Comparison of ENCODE assay signal across 13 cellular contexts in the genomic region with DNA sequence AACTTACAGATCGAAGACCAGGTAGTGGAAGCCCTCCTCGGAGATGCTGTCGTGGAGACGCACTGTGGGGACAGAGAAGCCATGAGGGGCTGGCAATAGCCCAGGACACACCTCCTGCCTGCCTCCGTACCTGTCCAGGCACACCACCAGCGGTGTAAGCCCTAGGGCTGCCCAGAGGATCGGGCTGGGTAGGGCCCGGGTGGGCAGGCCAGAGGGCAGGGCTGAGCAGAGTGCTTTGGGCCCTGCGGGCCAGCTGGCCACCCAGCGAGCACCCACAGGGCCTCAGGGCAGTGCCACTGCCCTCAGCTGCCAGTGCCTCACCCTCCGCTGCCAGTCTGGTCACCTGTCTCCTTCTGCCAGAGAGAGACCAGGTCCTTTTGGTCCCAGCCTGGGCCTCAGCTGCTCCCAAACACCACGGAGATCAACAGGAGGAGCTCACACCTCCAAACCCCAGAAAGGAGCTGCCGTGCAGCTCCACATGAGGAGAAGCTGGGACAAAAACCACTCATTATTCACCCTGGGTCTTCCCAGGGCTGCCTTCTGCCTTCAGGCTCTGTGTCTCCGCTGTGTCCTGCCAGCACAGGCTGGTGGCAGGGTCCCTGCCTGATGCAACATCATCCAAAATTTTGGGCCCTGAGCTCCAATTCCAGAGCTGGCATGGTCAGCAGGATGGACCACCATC. TPM values are rescaled to one million over a fixed set of nuclear protein-coding genes. Genes with fewer than 3 reads are reported as not detected.
DNase-seq lines count a peak whose midpoint lies in the region; ATAC-seq, FAIRE-seq and TF ChIP-seq lines count a peak whose summit lies in the region.
"Had no signal": no experiment of that assay in that cellular context is flagged by ENCODE, and none has a peak within 500 bp of the region (broad histone marks: within the 10 kb centered on the region; RNA-seq: fewer than 3 reads in every experiment).

No MANE protein-coding gene starts in this region.

- peaks cover 26% of the 10 kb centered on the region for H3K4me1 Mint-ChIP-seq in activated CD4-positive, alpha-beta T cell treated with anti-CD3 and anti-CD28 coated beads, Interleukin-2, amount 10 ng/mL, durations not matched to agents 7 days and 5 days

- no peak overlapping the region for H3K4me2 ChIP-seq in GM12878 (ENCODE audit: control insufficient read depth, insufficient read depth)

- H3K9me3 Mint-ChIP-seq in activated CD4-positive, alpha-beta T cell treated with anti-CD3 and anti-CD28 coated beads, Interleukin-2, amount 10 ng/mL, durations not matched to agents 7 days and 5 days = no peaks in the 10 kb centered on the region

- H4K20me1 ChIP-seq in GM12878 (ENCODE audit: control insufficient read depth, insufficient read depth) = no peaks in the 10 kb centered on the region

- no peaks in the 10 kb centered on the region for H3K9me3 ChIP-seq in GM12878 (replicated peaks; ENCODE audit: control insufficient read depth, insufficient read depth, low read length)
- H3K9me3 ChIP-seq in thoracic aorta = no peaks in the 10 kb centered on the region
- H3K9me3 ChIP-seq: testis had no signal

- no peaks in the 10 kb centered on the region for H3K36me3 Mint-ChIP-seq in activated CD4-positive, alpha-beta T cell treated with anti-CD3 and anti-CD28 coated beads, Interleukin-2, amount 10 ng/mL, durations not matched to agents 7 days and 5 days (ENCODE audit: low read depth)

- RAD21 ChIA-PET in GM12878 (lab: Charles Lee; ENCODE audit: unreplicated experiment) = interaction anchor here (0.7 to 1.9 kb wide), 9 partner anchors 9 to 202 kb away, joined by 3 to 13 read pairs (median 4); no protein-coding TSS in a partner anchor

- TF ChIP-seq POLR2A in GM12878 (IDR thresholded peaks at IDR 0.05; ENCODE audit: low read depth, low read length) = no peak

- DNase-seq in activated CD4-positive, alpha-beta T cell treated with anti-CD3 and anti-CD28 coated beads, Interleukin-2, amount 10 ng/mL, durations not matched to agents 7 days and 5 days = no peak
- no peak for DNase-seq in activated CD4-positive, alpha-beta T cell treated with anti-CD3 and anti-CD28 coated beads, Interleukin-2, amount 50 U/mL, for 1 hour
- DNase-seq in GM12878 (ENCODE audit: low read depth, low spot score) = no peak
- no peak for DNase-seq in thoracic aorta (ENCODE audit: low spot score)
- no peak for DNase-seq in NCI-H1930 (lab: John Stamatoyannopoulos, UW)
- no peak for DNase-seq in DMS114 treated with DMSO at 0.1 percent for 48 hours (lab: John Stamatoyannopoulos, UW; ENCODE audit: unreplicated experiment)
- DNase-seq: glutamatergic neuron, NCI-H1092 had no signal

- H3K27ac ChIP-seq in GM12878 (ENCODE audit: control insufficient read depth, insufficient read depth) (peak overlapping the region; percentile 13; the same call in 1 of the 2 replicates), layer of hippocampus (ENCODE audit: low read depth, low read length) (peak overlapping the region; percentile 27), thoracic aorta (peak overlapping the region; percentile 96 to 98)
- H3K27ac ChIP-seq: testis had no signal

- H3K4me1 ChIP-seq in GM12878 (ENCODE audit: control insufficient read depth, insufficient read depth, low read length) = peaks cover 28% of the 10 kb centered on the region
- H3K4me1 ChIP-seq in thoracic aorta (ENCODE audit: control insufficient read depth in 1 of 2, low read depth in 2 of 2) = peaks cover 29 to 49% of the 10 kb centered on the region in 2 donors

- ATAC-seq in GM12878 (no peak), thoracic aorta (ENCODE audit: insufficient number of reproducible peaks, low FRiP score, low read depth) (no peak), HG02623 (IDR thresholded peaks at IDR 0.05; ENCODE audit: unreplicated experiment) (no peak)

- POLR2A ChIA-PET in activated CD4-positive, alpha-beta T cell treated with anti-CD3 and anti-CD28 coated beads, Interleukin-2, amount 10 ng/mL, durations not matched to agents 7 days and 5 days (lab: Charles Lee) = no interaction called here
- POLR2A ChIA-PET in GM12878 (lab: Charles Lee) = interaction anchor here (0.6 to 1.8 kb wide), 6 partner anchors 19 to 590 kb away, joined by 3 to 9 read pairs (median 4); no protein-coding TSS in a partner anchor

- 0 out of 2 replicates have a peak overlapping the region, but pooled peaks have one; percentile 43 for H2AFZ ChIP-seq in GM12878 (ENCODE audit: control insufficient read depth, low read depth, low read length)

- no peaks in the 10 kb centered on the region for H3K79me2 ChIP-seq in GM12878 (ENCODE audit: control insufficient read depth, insufficient read depth, low read length)

- H3K27ac Mint-ChIP-seq in activated CD4-positive, alpha-beta T cell treated with anti-CD3 and anti-CD28 coated beads, Interleukin-2, amount 10 ng/mL, durations not matched to agents 7 days and 5 days = peak overlapping the region; percentile 94

- no peak for TF ChIP-seq EP300 in GM12878 (IDR thresholded peaks at IDR 0.05; ENCODE audit: borderline replicate concordance in 1 of 2, control insufficient read depth in 1 of 2, low read depth in 2 of 2, low read length in 2 of 2)

- in situ Hi-C loops in GM12878 (cut with MboI) = no loop called here

- SMC1A ChIA-PET in GM12878 (lab: Charles Lee; ENCODE audit: uncharacterized antibody, unreplicated experiment) = interaction anchor here (0.8 to 1.9 kb wide), 7 partner anchors 17 to 306 kb away, joined by 3 to 12 read pairs (median 3); no protein-coding TSS in a partner anchor

- no TSS peak for BruUV-seq in GM12878 (replicated peaks; lab: Mats Ljungman, UMichigan)

- H3K36me3 ChIP-seq in GM12878 (ENCODE audit: control insufficient read depth in 2 of 2, insufficient read depth in 2 of 2, low read length in 1 of 2) = no peaks in the 10 kb centered on the region
- H3K36me3 ChIP-seq in thoracic aorta = no peaks in the 10 kb centered on the region

- intact Hi-C loops in GM12878 (cut with micrococcal nuclease; ENCODE audit: unreplicated experiment) = no loop called here

- H3K27me3 ChIP-seq in GM12878 (replicated peaks in 1 of 2; ENCODE audit: control insufficient read depth in 2 of 2, insufficient read depth in 2 of 2, low read length in 1 of 2) = no peaks in the 10 kb centered on the region
- no peaks in the 10 kb centered on the region for H3K27me3 ChIP-seq in layer of hippocampus (ENCODE audit: control insufficient read depth, insufficient read depth, low read length)
- no peaks in the 10 kb centered on the region for H3K27me3 ChIP-seq in thoracic aorta (replicated peaks; ENCODE audit: insufficient read depth)
- H3K27me3 ChIP-seq: testis had no signal

- 92% methylated on average over 14 of the region's 14 CpGs for WGBS in GM12878 (ENCODE audit: insufficient coverage, insufficient replicate concordance, low lambda C conversion rate, missing lambda C conversion rate)

- CTCF ChIA-PET in activated CD4-positive, alpha-beta T cell treated with anti-CD3 and anti-CD28 coated beads, Interleukin-2, amount 10 ng/mL, durations not matched to agents 7 days and 5 days (lab: Charles Lee) = interaction anchor here (1.5 to 2.1 kb wide), 2 partner anchors 18 to 29 kb away, joined by 3 to 11 read pairs; no protein-coding TSS in a partner anchor
- CTCF ChIA-PET in GM12878 (lab: Yijun Ruan, JAX) = interaction anchor here (0.6 to 2.1 kb wide), 11 partner anchors 9 to 217 kb away, joined by 3 to 10 read pairs (median 5); no protein-coding TSS in a partner anchor

- H3K4me3 Mint-ChIP-seq in activated CD4-positive, alpha-beta T cell treated with anti-CD3 and anti-CD28 coated beads, Interleukin-2, amount 10 ng/mL, durations not matched to agents 7 days and 5 days = no peak overlapping the region

- no peak for TF ChIP-seq CTCF in GM12878 (IDR thresholded peaks at IDR 0.05 in 2 of 3, conservative IDR thresholded peaks at IDR 0.05 in 1 of 3; ENCODE audit: control insufficient read depth in 2 of 3, extremely low read depth in 1 of 3, insufficient read depth in 1 of 3, low read depth in 3 of 3, low read length in 3 of 3)
- TF ChIP-seq CTCF in thoracic aorta (IDR thresholded peaks at IDR 0.05) = no peak

- TF ChIP-seq RAD21 in GM12878 (IDR thresholded peaks at IDR 0.05; ENCODE audit: insufficient read depth, low read depth, low read length) = no peak

- H3K4me3 ChIP-seq in GM12878 = no peak overlapping the region
- H3K4me3 ChIP-seq in thoracic aorta = peak overlapping the region; percentile 1
- H3K4me3 ChIP-seq: testis had no signal

- no peaks in the 10 kb centered on the region for H3K27me3 Mint-ChIP-seq in activated CD4-positive, alpha-beta T cell treated with anti-CD3 and anti-CD28 coated beads, Interleukin-2, amount 10 ng/mL, durations not matched to agents 7 days and 5 days

- no peak for FAIRE-seq in GM12878 (lab: Jason Lieb, UNC)
- FAIRE-seq: A204.1, G401.6 had no signal

- H3K9ac ChIP-seq in GM12878 (ENCODE audit: control insufficient read depth, insufficient read depth, low read length) = no peak overlapping the region

RNA-seq across cellular contexts. Expression of a gene that starts 58.2 kb away (rescaled TPM):
- 10 to 100 TPM; 62.6 to 63.3 TPM for total RNA-seq in activated CD4-positive, alpha-beta T cell treated with anti-CD3 and anti-CD28 coated beads, Interleukin-2, amount 10 ng/mL, durations not matched to agents 7 days and 5 days
- total RNA-seq in GM12878 (2013; cell fraction: nucleolus; rRNA removed) = 18.6 and 19.8 TPM in 2 replicates
- total RNA-seq in GM12878 (2014; rRNA removed) (72.0 and 78.8 TPM in 2 replicates), GM12878 (2014; rRNA removed; fragmentation: Illumina TruSeq; extraction: Trizol) (48.0 and 48.2 TPM in 2 replicates), GM12878 (2021) (70.1 and 74.6 TPM in 2 replicates), thoracic aorta (10 to 100 TPM; 62.0 to 69.6 TPM)
- 33.2 TPM for polyA plus RNA-seq in GM12878 (2011; ENCODE audit: low read depth)
- polyA plus RNA-seq in GM12878 (2011; rRNA removed) (51.2 and 71.2 TPM in 2 replicates), GM12878 (2014; fragmentation: Illumina TruSeq; extraction: Trizol) (65.7 and 69.7 TPM in 2 replicates), GM12878 (2014; fragmentation: Nextera tagmentation; extraction: Ambion mirVana) (1 to 10 TPM; 1.7 to 3.9 TPM), GM12878 (2014; rRNA removed) (95.2 and 103 TPM in 2 replicates), GM12878 (2016; fragmentation: Nextera tagmentation; extraction: Ambion mirVana) (10 to 100 TPM; 68.0 to 75.1 TPM)
- 76.8 and 103 TPM in 2 replicates for polyA plus RNA-seq in GM12878 (2011; cell fraction: cytosol; rRNA removed)
- polyA plus RNA-seq in GM12878 (2011; cell fraction: nucleus; rRNA removed) = 83.1 and 91.6 TPM in 2 replicates
- 37.6 and 54.2 TPM in 2 replicates for polyA plus RNA-seq in GM12878 (2012)
- 45.9 and 57.8 TPM in 2 replicates for polyA minus RNA-seq in GM12878 (2011; rRNA and poly(A)+ RNA removed)
- 13.1 and 24.2 TPM in 2 replicates for polyA minus RNA-seq in GM12878 (2011; cell fraction: cytosol; rRNA and poly(A)+ RNA removed)
- 25.1 and 40.4 TPM in 2 replicates for polyA minus RNA-seq in GM12878 (2011; cell fraction: nucleus; rRNA and poly(A)+ RNA removed)

Comparison
In these comparisons a context has a peak if more than half of its experiments do, and no peak if none do; other contexts are left out.
1. H3K27ac ChIP-seq: peak in every context shown above with its lines; median percentile 97 in thoracic aorta; 27 in layer of hippocampus; 13 in GM12878.